ENCODE assay signal across 6 cellular contexts in genomic region chr12:10336196-10336595, GRCh38. TPM values are rescaled to one million over a fixed set of nuclear protein-coding genes. Genes with fewer than 3 reads are reported as not detected.
"Had no signal": no experiment of that assay in that cellular context is flagged by ENCODE, and none has a peak within 500 bp of the region (broad histone marks: within the 10 kb centered on the region; RNA-seq: fewer than 3 reads in every experiment).

No MANE protein-coding gene starts in this region.

RNA-seq across cellular contexts. Expression of gene KLRK1, which starts 53.6 kb away (rescaled TPM):
- total RNA-seq: activated CD4-positive, alpha-beta T cell treated with anti-CD3 and anti-CD28 coated beads for 36 hours; activated CD4-positive, alpha-beta T cell treated with anti-CD3 and anti-CD28 coated beads, Interleukin-2, amount 10 ng/mL, durations not matched to agents 24 days and 14 days; activated T-helper 1 cell treated with anti-CD3 and anti-CD28 coated beads, Interleukin-12 subunit alpha, Interleukin-12 subunit beta, Interleukin-2, Interleukin-4 antibody, amounts not matched to agents 30 ng/mL and 10 ng/mL and 1 ng/mL, durations not matched to agents 14 hours and 24 hours and 36 hours; ascending aorta; bronchial epithelial cell; fibroblast of lung had no signal
- polyA plus RNA-seq: fibroblast of lung had no signal
